ENCODE assay signal across 8 cellular contexts in the genomic region with DNA sequence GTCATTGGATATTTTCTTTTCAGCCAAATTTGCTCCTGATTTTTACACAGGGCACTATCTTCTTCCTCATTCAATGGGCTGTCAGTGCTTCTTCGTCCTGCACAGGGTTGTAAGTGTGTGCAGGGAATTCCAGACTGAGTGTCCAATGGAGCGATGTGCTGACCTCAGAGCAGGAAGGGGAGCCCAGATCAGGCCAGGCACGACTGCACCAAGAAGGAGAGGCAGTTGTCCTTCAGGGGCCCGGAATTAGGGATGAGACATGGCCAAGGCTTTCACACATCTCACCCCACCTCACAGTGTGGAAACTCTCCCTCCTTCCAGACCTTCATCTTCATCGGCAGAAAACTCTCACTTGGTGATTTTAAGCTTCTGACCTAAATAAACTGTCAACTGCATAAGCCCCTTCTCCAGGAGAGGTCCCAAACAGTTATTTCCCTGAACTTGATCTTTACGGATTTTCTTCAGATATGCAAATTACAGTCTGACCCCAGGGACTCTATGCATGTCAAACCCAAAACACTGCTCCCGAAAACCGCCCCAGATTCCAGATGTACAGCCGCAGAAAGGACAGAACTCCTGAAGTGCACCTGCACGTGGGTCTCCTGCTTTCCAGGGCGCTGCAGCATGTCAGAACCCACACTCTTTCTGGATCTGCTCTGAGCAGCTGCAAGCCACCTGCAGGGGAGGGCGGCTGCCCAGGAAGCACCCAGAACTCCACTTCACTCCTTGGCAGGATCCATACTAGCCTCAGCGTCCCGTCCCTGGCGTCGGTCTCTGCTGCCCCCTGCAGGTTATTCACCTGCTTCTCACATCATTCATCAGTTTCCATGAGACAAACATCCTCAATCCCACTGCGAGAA. TPM values are rescaled to one million over a fixed set of nuclear protein-coding genes. Genes with fewer than 3 reads are reported as not detected.
A peak's percentile ranks its signal among the peaks of the same experiment; 100 is the strongest.
DNase-seq lines count a peak whose midpoint lies in the region; ATAC-seq and TF ChIP-seq lines count a peak whose summit lies in the region.

No MANE protein-coding gene starts in this region.

- H2AK9ac ChIP-seq in IMR-90 (replicated peaks; ENCODE audit: low read depth, low read length, poor library complexity), result peak overlapping the region; percentile 85

- H3K27ac ChIP-seq in IMR-90 (ENCODE audit: insufficient read depth, low read length) (no peak overlapping the region), esophagus (ENCODE audit: low read depth in 2 of 2, low read length in 1 of 2) (peak overlapping the region; percentile 19 to 50), muscle layer of duodenum (ENCODE audit: low read length) (no peak overlapping the region)

- no peak overlapping the region; the same call in 1 of the 2 replicates for H3K9ac ChIP-seq in IMR-90 (ENCODE audit: low read depth, low read length)

- H3K14ac ChIP-seq in IMR-90 (replicated peaks; ENCODE audit: low read depth, low read length), result 0 out of 2 replicates have a peak overlapping the region, but pooled peaks have one; percentile 28

- 0 out of 2 replicates have a peak, but pooled peaks cover 2% of the 10 kb centered on the region for H4K20me1 ChIP-seq in IMR-90 (ENCODE audit: insufficient read depth, low read length)

- BruUV-seq in IMR-90 (replicated peaks; lab: Mats Ljungman, UMichigan), result no TSS peak

- intact Hi-C loops in IMR-90 (cut with micrococcal nuclease), result loop anchor here (1.0 to 5.0 kb wide), 7 partner anchors 48 to 438 kb away; no protein-coding TSS in a partner anchor

- H3K18ac ChIP-seq in IMR-90 (ENCODE audit: low read depth, low read length), result no peak overlapping the region

- H2BK5ac ChIP-seq in IMR-90 (ENCODE audit: low read depth, low read length, poor library complexity, severe bottlenecking), result no peak overlapping the region

- peak overlapping the region; percentile 48 for H3K4me3 ChIP-seq in IMR-90 (ENCODE audit: insufficient read depth, low read depth, low read length)
- peak overlapping the region; percentile 21 to 99 for H3K4me3 ChIP-seq in esophagus (ENCODE audit: low read depth in 1 of 2, low read length in 2 of 2)
- peak overlapping the region; percentile 60 to 77 for H3K4me3 ChIP-seq in muscle layer of duodenum (ENCODE audit: low read depth in 1 of 2, low read length in 2 of 2)

- H3K27me3 ChIP-seq in IMR-90 (ENCODE audit: control insufficient read depth, insufficient read depth, low read length), result no peaks in the 10 kb centered on the region
- H3K27me3 ChIP-seq in esophagus (ENCODE audit: control insufficient read depth in 1 of 2, insufficient read depth in 2 of 2, low read length in 2 of 2), result no peaks in the 10 kb centered on the region
- no peaks in the 10 kb centered on the region for H3K27me3 ChIP-seq in muscle layer of duodenum (ENCODE audit: low read depth, low read length)

- peaks cover 3% of the 10 kb centered on the region; the same call in 1 of the 2 replicates for H3K4me1 ChIP-seq in IMR-90 (ENCODE audit: control insufficient read depth, insufficient read depth, low read length)
- peaks cover 2 to 4% of the 10 kb centered on the region in 2 donors for H3K4me1 ChIP-seq in esophagus (ENCODE audit: control insufficient read depth in 2 of 2, insufficient read depth in 2 of 2, low read length in 1 of 2)
- H3K4me1 ChIP-seq in muscle layer of duodenum (ENCODE audit: control insufficient read depth in 1 of 2, insufficient read depth in 2 of 2, low read length in 2 of 2), result peaks cover 8 to 19% of the 10 kb centered on the region in 2 donors

- DNase-seq in AG09319 (ENCODE audit: extremely low read depth, low read depth), result peak; percentile 55
- peak; percentile 80 for DNase-seq in IMR-90
- peak; percentile 97 for DNase-seq in OCI-M1 (lab: John Stamatoyannopoulos, UW)
- peak; percentile 83 for DNase-seq in activated T-cell treated with anti-CD3 and anti-CD28 coated beads, Interleukin-2, amount 50 U/mL, for 1 hour
- peak; percentile 61 to 70 for DNase-seq in stimulated activated CD8-positive, alpha-beta memory T cell treated with anti-CD3 and anti-CD28 coated beads, Interleukin-4, amount 100 ng/mL, for 4 hours (ENCODE audit: low read depth in 2 of 2, low spot score in 1 of 2)

- no peak for TF ChIP-seq POLR2A in IMR-90 (IDR thresholded peaks at IDR 0.05; ENCODE audit: low read depth, low read length)

- H3K36me3 ChIP-seq in IMR-90 (ENCODE audit: control insufficient read depth, insufficient read depth, low read length) (peaks cover 27% of the 10 kb centered on the region), esophagus (ENCODE audit: control insufficient read depth in 2 of 2, insufficient read depth in 2 of 2, low read length in 1 of 2) (peaks cover 0 to 7% of the 10 kb centered on the region in 2 donors), muscle layer of duodenum (ENCODE audit: control insufficient read depth in 1 of 2, insufficient read depth in 2 of 2, low read length in 2 of 2) (peaks cover 9 to 30% of the 10 kb centered on the region in 2 donors)

- WGBS in IMR-90 (ENCODE audit: extremely low coverage in 2 of 2, insufficient read length in 1 of 2), 2 experiments, result 32% methylated on average over 9 of the region's 17 CpGs; no CpG with 5 or more reads in 1 of the 2 experiments
- 4 to 7% methylated on average over 17 of the region's 17 CpGs for WGBS in esophagus, 2 donors

- peak overlapping the region; percentile 83 for H2AFZ ChIP-seq in IMR-90 (replicated peaks; ENCODE audit: low read length, poor library complexity)

- no peak overlapping the region for H4K91ac ChIP-seq in IMR-90 (ENCODE audit: insufficient read depth, low read depth, low read length)

- H3K4me2 ChIP-seq in IMR-90 (ENCODE audit: low read depth, low read length), result peak overlapping the region; percentile 96

- H3K9me3 ChIP-seq in IMR-90 (ENCODE audit: control insufficient read depth, insufficient read depth, low read length), result peaks cover 20% of the 10 kb centered on the region
- H3K9me3 ChIP-seq in esophagus (ENCODE audit: control insufficient read depth in 2 of 2, insufficient read depth in 1 of 2, low read depth in 1 of 2, low read length in 1 of 2), result peaks cover 0 to 6% of the 10 kb centered on the region in 2 donors
- peaks cover 0 to 2% of the 10 kb centered on the region in 2 donors for H3K9me3 ChIP-seq in muscle layer of duodenum (ENCODE audit: control insufficient read depth in 1 of 2, low read length in 2 of 2)

- no peak overlapping the region; a peak in 1 of 4 replicates for H4K8ac ChIP-seq in IMR-90 (ENCODE audit: low read depth in 2 of 2, low read length in 2 of 2)

- no peak overlapping the region for H2BK120ac ChIP-seq in IMR-90 (ENCODE audit: low read depth, low read length)

- H3K79me1 ChIP-seq in IMR-90 (ENCODE audit: low read depth in 1 of 2, low read length in 2 of 2), result peaks cover 16 to 21% of the 10 kb centered on the region in 2 experiments

- no peak overlapping the region for H3K23ac ChIP-seq in IMR-90 (ENCODE audit: low read depth, low read length)

- no peak overlapping the region for H2BK20ac ChIP-seq in IMR-90 (ENCODE audit: low read depth, low read length)

- CTCF ChIA-PET in IMR-90 (lab: Yijun Ruan, JAX), result interaction anchor here (0.8 to 2.4 kb wide), 8 partner anchors 16 to 343 kb away, joined by 3 to 22 read pairs (median 6); partner anchors contain the start of gene ZNF625

- dilution Hi-C loops in IMR-90 (cut with HindIII; ENCODE audit: low sequenced_read_pairs, unreplicated experiment), result no loop called here

- no peak overlapping the region for H2BK15ac ChIP-seq in IMR-90 (ENCODE audit: low read depth, low read length)

- in situ Hi-C loops in IMR-90 (cut with MboI; ENCODE audit: low sequenced_read_pairs), result loop anchor here (5.0 kb wide), 2 partner anchors 83 to 258 kb away; no protein-coding TSS in a partner anchor

- peak overlapping the region; percentile 30; the same call in 1 of the 2 replicates for H3K4ac ChIP-seq in IMR-90 (ENCODE audit: low read depth, low read length)

- H4K5ac ChIP-seq in IMR-90 (ENCODE audit: low read depth, low read length), result no peak overlapping the region

- no peaks in the 10 kb centered on the region for H3K9me1 ChIP-seq in IMR-90 (ENCODE audit: insufficient read depth, low read length)

- no peak overlapping the region for H3K56ac ChIP-seq in IMR-90 (ENCODE audit: extremely low read depth, insufficient read depth, low read length)

- peak; percentile 7 for ATAC-seq in GM19025 (IDR thresholded peaks at IDR 0.05; ENCODE audit: low read depth, unreplicated experiment)
- peak; percentile 46 for ATAC-seq in IMR-90 (ENCODE audit: low read depth)

- peak overlapping the region; percentile 6; the same call in 1 of the 2 replicates for H2AK5ac ChIP-seq in IMR-90 (ENCODE audit: low read depth, low read length)

- POLR2A ChIA-PET in IMR-90 (lab: Charles Lee; ENCODE audit: unreplicated experiment), result no interaction called here

- TF ChIP-seq RAD21 in IMR-90 (IDR thresholded peaks at IDR 0.05; ENCODE audit: low read length), result peak; percentile 97

- peak; percentile 89 for TF ChIP-seq CTCF in AG09319 (IDR thresholded peaks at IDR 0.05; ENCODE audit: low read depth, low read length)
- peak; percentile 97 for TF ChIP-seq CTCF in IMR-90 (conservative IDR thresholded peaks at IDR 0.05; ENCODE audit: low read depth, low read length)

TF ChIP-seq in IMR-90, 13 proteins besides CTCF, POLR2A, EP300 and RAD21:
- TF ChIP-seq BHLHE40 (IDR thresholded peaks at IDR 0.05; ENCODE audit: low read depth, low read length), result no peak
- TF ChIP-seq SMC3 (IDR thresholded peaks at IDR 0.05; ENCODE audit: low read depth, low read length), result peak; percentile 93
TF ChIP-seq in IMR-90: peak in this region for 1.

RNA-seq across cellular contexts. Expression of gene ZNF20, which starts 0.6 kb away (rescaled TPM):
- total RNA-seq in IMR-90 (2012; rRNA removed), result 7.8 and 7.9 TPM in 2 replicates
- polyA plus RNA-seq in IMR-90 (2012; rRNA removed) (1.8 and 2.1 TPM in 2 replicates), esophagus (1 to 10 TPM; 1.8 to 3.6 TPM)
- polyA plus RNA-seq in IMR-90 (2012; cell fraction: cytosol; rRNA removed), result 0.41 and 0.71 TPM in 2 replicates
- polyA plus RNA-seq in IMR-90 (2012; cell fraction: nucleus; rRNA removed; ENCODE audit: low replicate concordance), result 1.1 and 2.3 TPM in 2 replicates

RNA-seq across cellular contexts. Expression of gene ZNF625, which starts 15.8 kb away (rescaled TPM):
- total RNA-seq in IMR-90 (2012; rRNA removed), result 14.4 and 16.7 TPM in 2 replicates
- 1.8 and 2.5 TPM in 2 replicates for polyA plus RNA-seq in IMR-90 (2012; rRNA removed)
- 0.47 and 1.0 TPM in 2 replicates for polyA plus RNA-seq in IMR-90 (2012; cell fraction: cytosol; rRNA removed)
- polyA plus RNA-seq in IMR-90 (2012; cell fraction: nucleus; rRNA removed; ENCODE audit: low replicate concordance), result 0.49 and 5.0 TPM in 2 replicates
- under 1 TPM; 0.47 to 0.75 TPM for polyA plus RNA-seq in esophagus

RNA-seq across cellular contexts. Expression of gene ZNF136, which starts 22.1 kb away (rescaled TPM):
- 6.8 and 9.4 TPM in 2 replicates for total RNA-seq in IMR-90 (2012; rRNA removed)
- 1.4 and 1.9 TPM in 2 replicates for polyA plus RNA-seq in IMR-90 (2012; rRNA removed)
- 0.30 and 0.36 TPM in 2 replicates for polyA plus RNA-seq in IMR-90 (2012; cell fraction: cytosol; rRNA removed)
- 0.27 and 4.1 TPM in 2 replicates for polyA plus RNA-seq in IMR-90 (2012; cell fraction: nucleus; rRNA removed; ENCODE audit: low replicate concordance)
- polyA plus RNA-seq in esophagus, result 1 to 10 TPM; 1.7 to 1.8 TPM

Comparison
In these comparisons a context has a peak if more than half of its experiments do, and no peak if none do; other contexts are left out.
1. H3K27ac ChIP-seq: peak in esophagus (2 of 2); none in IMR-90 (single experiment) and muscle layer of duodenum (single experiment).
2. Peak in every context shown above with its lines, with median percentiles within 50 percentile points of each other: DNase-seq and H3K4me3 ChIP-seq.